8 cellular contexts compared by ENCODE assay signal in the genomic region with DNA sequence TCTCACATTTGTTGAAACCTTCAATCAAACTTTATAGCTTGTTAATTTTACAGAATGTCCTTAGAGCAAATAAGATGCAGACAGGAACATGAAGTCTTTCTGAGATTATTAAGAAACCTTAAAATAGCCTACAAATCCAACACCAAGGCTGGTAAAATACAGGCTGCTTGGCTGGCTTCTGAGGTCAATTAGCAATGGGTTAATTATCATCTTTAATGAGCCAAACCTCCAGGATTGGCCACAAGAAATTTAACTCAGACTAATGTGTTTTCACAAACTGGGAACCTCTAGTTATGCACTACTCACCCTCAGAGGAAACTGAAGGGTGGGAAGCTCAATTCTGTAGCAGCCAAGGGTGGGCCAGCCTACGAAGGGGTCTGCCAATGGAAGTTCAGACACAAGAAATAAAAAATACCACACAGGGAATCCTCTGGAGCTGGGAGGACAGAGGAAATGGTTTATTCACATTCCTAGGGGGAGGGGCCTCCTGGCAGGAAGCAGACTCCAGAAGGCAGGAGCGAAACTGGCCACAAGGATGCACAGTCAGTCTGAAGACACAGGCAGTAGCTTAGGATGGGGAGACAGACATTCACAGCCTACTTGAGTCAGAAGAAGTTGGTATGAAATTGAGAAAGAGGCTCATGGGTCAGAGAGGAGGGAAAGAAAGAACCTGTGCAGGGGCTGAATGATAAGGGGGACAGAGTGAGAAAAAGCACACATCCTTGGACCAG. TPM values are rescaled to one million over a fixed set of nuclear protein-coding genes. Genes with fewer than 3 reads are reported as not detected.
DNase-seq lines count a peak whose midpoint lies in the region; ATAC-seq and TF ChIP-seq lines count a peak whose summit lies in the region.

No MANE protein-coding gene starts in this region.

- ATAC-seq in GM21786 (IDR thresholded peaks at IDR 0.05; ENCODE audit: unreplicated experiment) = no peak

- no peaks in the 10 kb centered on the region for H3K27me3 ChIP-seq in colonic mucosa

- DNase-seq in Caki2 (ENCODE audit: low read depth) (peak; percentile 21), NCI-H226 (peak; percentile 85), colonic mucosa (peak; percentile 49), COR-L47 (lab: John Stamatoyannopoulos, UW) (no peak), activated gamma-delta T cell (lab: John Stamatoyannopoulos, UW) (no peak)
- DNase-seq in stimulated activated CD4-positive, alpha-beta T cell treated with anti-CD3 and anti-CD28 coated beads, Interleukin-2, amount 100 ng/mL, for 48 hours = no peak

- H3K4me1 ChIP-seq in colonic mucosa = peaks cover 17% of the 10 kb centered on the region
- peaks cover 40% of the 10 kb centered on the region for H3K4me1 ChIP-seq in mesodermal cell (ENCODE audit: control insufficient read depth, insufficient read depth, low read length, poor library complexity, severe bottlenecking)

- intact Hi-C loops in colonic mucosa (cut with DNase I) = no loop called here

- in situ Hi-C loops in Caki2 (cut with HindIII; ENCODE audit: low pct_unique_long_range_greater_than_20kb, low sequenced_read_pairs) = no loop called here

- H3K9ac ChIP-seq in colonic mucosa (ENCODE audit: low read depth in 2 of 2, low read length in 2 of 2) = peak overlapping the region in 1 of 2 donors; percentile 21

- no peaks in the 10 kb centered on the region for H3K36me3 ChIP-seq in colonic mucosa
- H3K36me3 ChIP-seq in mesodermal cell (ENCODE audit: control insufficient read depth, insufficient read depth, low read length) = peaks cover 13% of the 10 kb centered on the region

- 41 to 50% methylated on average over 1 of the region's 2 CpGs for WGBS in mesodermal cell (ENCODE audit: insufficient coverage in 2 of 2), 2 experiments

- H3K4me3 ChIP-seq in colonic mucosa (no peak overlapping the region), mesodermal cell (ENCODE audit: extremely low read depth, insufficient read depth, low read length, poor library complexity, severe bottlenecking) (no peak overlapping the region)

- H3K9me3 ChIP-seq in colonic mucosa (no peaks in the 10 kb centered on the region), mesodermal cell (ENCODE audit: control insufficient read depth, low read length) (no peaks in the 10 kb centered on the region)

- peak; percentile 14 for TF ChIP-seq CTCF in colonic mucosa (IDR thresholded peaks at IDR 0.05)

- peak overlapping the region; percentile 75 for H3K27ac ChIP-seq in colonic mucosa
- peak overlapping the region; percentile 73 for H3K27ac ChIP-seq in mesodermal cell (ENCODE audit: low read depth, low read length, severe bottlenecking)

RNA-seq across cellular contexts. Expression of gene HIC1, which starts 36.1 kb away (rescaled TPM):
- total RNA-seq in Caki2 (2014; rRNA removed; shearing (Covaris generic); ENCODE audit: low replicate concordance) = not detected in 2 replicates
- 10 to 100 TPM in 1 of 2 donors, 1 to 10 TPM in 1; 7.0 to 11.2 TPM for total RNA-seq in colonic mucosa
- polyA plus RNA-seq in mesodermal cell (2013, experiment 1 of 2) = 1.3 TPM
- polyA plus RNA-seq in mesodermal cell (2013, experiment 2 of 2) = 2.1 TPM

RNA-seq across cellular contexts. Expression of gene OVCA2, which starts 49.1 kb away (rescaled TPM):
- total RNA-seq in Caki2 (2014; rRNA removed; shearing (Covaris generic); ENCODE audit: low replicate concordance) = 39.9 and 53.1 TPM in 2 replicates
- 10 to 100 TPM; 41.0 to 49.8 TPM for total RNA-seq in colonic mucosa
- 25.9 TPM for polyA plus RNA-seq in mesodermal cell (2013, experiment 1 of 2)
- polyA plus RNA-seq in mesodermal cell (2013, experiment 2 of 2) = 25.3 TPM

Comparison
In these comparisons a context has a peak if more than half of its experiments do, and no peak if none do; other contexts are left out.
1. DNase-seq: peak in Caki2 (single experiment), NCI-H226 (single experiment) and colonic mucosa (single experiment); none in COR-L47 (single experiment), activated gamma-delta T cell (single experiment) and stimulated activated CD4-positive, alpha-beta T cell treated with anti-CD3 and anti-CD28 coated beads, Interleukin-2, amount 100 ng/mL, for 48 hours (0 of 2).